Comparison of ENCODE assay signal across 3 cellular contexts in the genomic region with DNA sequence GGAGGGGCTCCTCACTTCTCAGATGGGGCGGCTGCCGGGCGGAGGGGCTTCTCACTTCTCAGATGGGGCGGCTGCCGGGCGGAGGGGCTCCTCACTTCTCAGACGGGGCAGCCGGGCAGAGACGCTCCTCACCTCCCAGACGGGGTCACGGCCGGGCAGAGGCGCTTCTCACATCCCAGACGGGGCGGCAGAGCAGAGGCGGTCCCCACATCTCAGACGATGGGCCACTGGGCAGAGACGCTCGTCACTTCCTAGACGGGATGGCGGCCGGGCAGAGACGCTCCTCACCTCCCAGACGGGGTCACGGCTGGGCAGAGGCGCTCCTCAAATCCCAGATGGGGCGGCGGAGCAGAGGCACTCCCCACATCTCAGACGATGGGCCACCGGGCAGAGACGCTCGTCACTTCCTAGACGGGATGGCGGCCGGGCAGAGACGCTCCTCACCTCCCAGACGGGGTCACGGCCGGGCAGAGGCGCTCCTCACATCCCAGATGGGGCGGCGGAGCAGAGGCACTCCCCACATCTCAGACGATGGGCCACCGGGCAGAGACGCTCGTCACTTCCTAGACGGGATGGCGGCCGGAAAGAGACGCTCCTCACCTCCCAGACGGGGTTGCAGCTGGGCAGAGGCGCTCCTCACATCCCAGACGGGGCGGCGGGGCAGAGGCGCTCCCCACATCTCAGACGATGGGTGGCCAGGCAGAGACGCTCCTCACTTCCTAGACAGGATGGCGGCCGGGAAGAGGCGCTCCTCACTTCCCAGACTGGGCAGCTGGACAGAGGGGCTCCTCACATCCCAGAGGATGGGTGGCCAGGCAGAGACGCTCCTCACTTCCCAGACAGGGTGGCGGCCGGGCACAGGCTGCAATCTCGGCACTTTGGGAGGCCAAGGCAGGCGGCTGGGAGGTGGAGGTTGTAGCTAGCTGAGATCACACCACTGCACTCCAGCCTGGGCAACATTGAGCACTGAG.
TF ChIP-seq lines count a peak whose summit lies in the region.

No MANE protein-coding gene starts in this region.

TF ChIP-seq in HEK293, 187 proteins besides CTCF, POLR2A, EP300 and RAD21:
- TF ChIP-seq, protein P1, sequence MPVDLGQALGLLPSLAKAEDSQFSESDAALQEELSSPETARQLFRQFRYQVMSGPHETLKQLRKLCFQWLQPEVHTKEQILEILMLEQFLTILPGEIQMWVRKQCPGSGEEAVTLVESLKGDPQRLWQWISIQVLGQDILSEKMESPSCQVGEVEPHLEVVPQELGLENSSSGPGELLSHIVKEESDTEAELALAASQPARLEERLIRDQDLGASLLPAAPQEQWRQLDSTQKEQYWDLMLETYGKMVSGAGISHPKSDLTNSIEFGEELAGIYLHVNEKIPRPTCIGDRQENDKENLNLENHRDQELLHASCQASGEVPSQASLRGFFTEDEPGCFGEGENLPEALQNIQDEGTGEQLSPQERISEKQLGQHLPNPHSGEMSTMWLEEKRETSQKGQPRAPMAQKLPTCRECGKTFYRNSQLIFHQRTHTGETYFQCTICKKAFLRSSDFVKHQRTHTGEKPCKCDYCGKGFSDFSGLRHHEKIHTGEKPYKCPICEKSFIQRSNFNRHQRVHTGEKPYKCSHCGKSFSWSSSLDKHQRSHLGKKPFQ (tag by site-specific recombination; IDR thresholded peaks at IDR 0.05), result peak; percentile 72
- TF ChIP-seq, protein P2, sequence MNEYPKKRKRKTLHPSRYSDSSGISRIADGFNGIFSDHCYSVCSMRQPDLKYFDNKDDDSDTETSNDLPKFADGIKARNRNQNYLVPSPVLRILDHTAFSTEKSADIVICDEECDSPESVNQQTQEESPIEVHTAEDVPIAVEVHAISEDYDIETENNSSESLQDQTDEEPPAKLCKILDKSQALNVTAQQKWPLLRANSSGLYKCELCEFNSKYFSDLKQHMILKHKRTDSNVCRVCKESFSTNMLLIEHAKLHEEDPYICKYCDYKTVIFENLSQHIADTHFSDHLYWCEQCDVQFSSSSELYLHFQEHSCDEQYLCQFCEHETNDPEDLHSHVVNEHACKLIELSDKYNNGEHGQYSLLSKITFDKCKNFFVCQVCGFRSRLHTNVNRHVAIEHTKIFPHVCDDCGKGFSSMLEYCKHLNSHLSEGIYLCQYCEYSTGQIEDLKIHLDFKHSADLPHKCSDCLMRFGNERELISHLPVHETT (tag by site-specific recombination; IDR thresholded peaks at IDR 0.05), result 0 out of 2 replicates have a peak, but pooled peaks have one; percentile 20

TF ChIP-seq in K562, 482 proteins besides CTCF, POLR2A, EP300 and RAD21:
- TF ChIP-seq, protein P3, sequence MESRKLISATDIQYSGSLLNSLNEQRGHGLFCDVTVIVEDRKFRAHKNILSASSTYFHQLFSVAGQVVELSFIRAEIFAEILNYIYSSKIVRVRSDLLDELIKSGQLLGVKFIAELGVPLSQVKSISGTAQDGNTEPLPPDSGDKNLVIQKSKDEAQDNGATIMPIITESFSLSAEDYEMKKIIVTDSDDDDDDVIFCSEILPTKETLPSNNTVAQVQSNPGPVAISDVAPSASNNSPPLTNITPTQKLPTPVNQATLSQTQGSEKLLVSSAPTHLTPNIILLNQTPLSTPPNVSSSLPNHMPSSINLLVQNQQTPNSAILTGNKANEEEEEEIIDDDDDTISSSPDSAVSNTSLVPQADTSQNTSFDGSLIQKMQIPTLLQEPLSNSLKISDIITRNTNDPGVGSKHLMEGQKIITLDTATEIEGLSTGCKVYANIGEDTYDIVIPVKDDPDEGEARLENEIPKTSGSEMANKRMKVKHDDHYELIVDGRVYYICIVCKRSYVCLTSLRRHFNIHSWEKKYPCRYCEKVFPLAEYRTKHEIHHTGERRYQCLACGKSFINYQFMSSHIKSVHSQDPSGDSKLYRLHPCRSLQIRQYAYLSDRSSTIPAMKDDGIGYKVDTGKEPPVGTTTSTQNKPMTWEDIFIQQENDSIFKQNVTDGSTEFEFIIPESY (CRISPR knock-in tag; IDR thresholded peaks at IDR 0.05), result peak; percentile 32; the same call in 1 of the 2 replicates
TF ChIP-seq in K562: peak in this region for 1; not testable (repeated sequence) for 481.

TF ChIP-seq in HepG2, 621 proteins besides CTCF, POLR2A, EP300 and RAD21:
- TF ChIP-seq AGO1 (IDR thresholded peaks at IDR 0.05; ENCODE audit: low read depth, low read length, poor library complexity, severe bottlenecking), result peak; percentile 16
